In genomic region chr6:21337263-21337662, GRCh38 we compare ENCODE assay signal across 1 cellular context.
TF ChIP-seq lines count a peak whose summit lies in the region.

No MANE protein-coding gene starts in this region.

TF ChIP-seq in HepG2, 621 proteins besides CTCF, POLR2A, EP300 and RAD21 (continued from another document):
- TF ChIP-seq ZNF205 (CRISPR knock-in tag; IDR thresholded peaks at IDR 0.05) (no peak), TFDP1 (CRISPR knock-in tag; IDR thresholded peaks at IDR 0.05; ENCODE audit: borderline replicate concordance) (no peak), NBN (conservative IDR thresholded peaks at IDR 0.05) (no peak), ZNF780A (CRISPR knock-in tag; IDR thresholded peaks at IDR 0.05) (no peak), SOX13 (IDR thresholded peaks at IDR 0.05) (no peak), SOX13 (CRISPR knock-in tag; conservative IDR thresholded peaks at IDR 0.05 in 1 of 2, IDR thresholded peaks at IDR 0.05 in 1 of 2) (no peak), ZNF660 (CRISPR knock-in tag; IDR thresholded peaks at IDR 0.05; ENCODE audit: borderline replicate concordance, low read depth) (no peak), NR1H2 (CRISPR knock-in tag; IDR thresholded peaks at IDR 0.05; ENCODE audit: borderline replicate concordance, low read depth) (no peak), CEBPG (CRISPR knock-in tag; IDR thresholded peaks at IDR 0.05) (no peak), SAFB2 (CRISPR knock-in tag; IDR thresholded peaks at IDR 0.05; ENCODE audit: borderline replicate concordance, low read depth) (no peak), IKZF1 (IDR thresholded peaks at IDR 0.05) (0 out of 2 replicates have a peak, but pooled peaks have one; percentile 24), CREM (IDR thresholded peaks at IDR 0.05) (no peak), CREM (CRISPR knock-in tag; IDR thresholded peaks at IDR 0.05) (no peak), MEIS2 (CRISPR knock-in tag; IDR thresholded peaks at IDR 0.05) (no peak), ZBTB40 (IDR thresholded peaks at IDR 0.05) (peak; percentile 11; the same call in 1 of the 2 replicates), ZBTB40 (CRISPR knock-in tag; IDR thresholded peaks at IDR 0.05) (no peak), SRSF9 (IDR thresholded peaks at IDR 0.05; ENCODE audit: borderline replicate concordance, insufficient read depth, low read depth, low read length, poor library complexity, severe bottlenecking) (no peak), ZNF770 (CRISPR knock-in tag; IDR thresholded peaks at IDR 0.05) (no peak), ZNF12 (CRISPR knock-in tag; IDR thresholded peaks at IDR 0.05) (no peak), PHB2 (IDR thresholded peaks at IDR 0.05; ENCODE audit: partially characterized antibody) (peak; percentile 82), ZNF256 (CRISPR knock-in tag; conservative IDR thresholded peaks at IDR 0.05) (no peak), ZNF280B (CRISPR knock-in tag; IDR thresholded peaks at IDR 0.05; ENCODE audit: borderline replicate concordance) (no peak), ZNF235 (CRISPR knock-in tag; IDR thresholded peaks at IDR 0.05; ENCODE audit: borderline replicate concordance) (no peak)
